ENCODE assay signal across 10 cellular contexts in the genomic region with DNA sequence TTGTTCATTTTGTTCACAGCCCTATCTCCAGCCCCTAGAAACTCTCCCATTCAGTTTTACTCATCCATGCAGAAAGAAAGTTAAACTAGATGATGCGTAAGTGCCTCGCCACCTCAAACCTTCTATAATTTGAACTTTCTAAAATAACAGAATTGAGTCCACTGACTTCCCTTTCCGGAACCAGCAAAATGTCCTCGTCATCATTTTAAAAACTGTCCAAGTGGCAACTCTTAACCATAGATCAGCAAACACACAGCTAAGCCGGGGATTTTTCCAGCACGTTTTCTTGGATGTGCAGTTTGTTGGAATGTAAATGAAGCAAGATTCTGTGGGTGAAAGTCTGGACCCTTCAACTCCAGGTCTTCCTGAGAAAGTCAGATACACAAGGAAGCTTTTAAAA.
"Had no signal": no experiment of that assay in that cellular context is flagged by ENCODE, and none has a peak within 500 bp of the region (broad histone marks: within the 10 kb centered on the region; RNA-seq: fewer than 3 reads in every experiment).

No MANE protein-coding gene starts in this region.

- H3K36me3 ChIP-seq: HAP-1 had no signal

- H3K4me1 ChIP-seq: HAP-1 had no signal

- H3K4me1 Mint-ChIP-seq: IgD-negative memory B cell had no signal

- H3K9ac ChIP-seq: GM23248 had no signal

- H3K27me3 Mint-ChIP-seq: IgD-negative memory B cell had no signal

- H3K9me3 ChIP-seq: HAP-1 had no signal

- H3K27ac Mint-ChIP-seq: HFFc6, IgD-negative memory B cell had no signal

- H3K27ac ChIP-seq: GM23248, HL-60 had no signal

- H3K4me3 ChIP-seq: GM23248, HAP-1 had no signal

- H3K36me3 Mint-ChIP-seq: IgD-negative memory B cell had no signal

- DNase-seq: GM23248, GOT3, H7, HFFc6, KG1 had no signal

- FAIRE-seq: HTR-8/SVneo had no signal

- ATAC-seq: HCT116 had no signal

- H2AFZ ChIP-seq: GM23248 had no signal

- H3K4me3 Mint-ChIP-seq: HFFc6, IgD-negative memory B cell had no signal
